Comparison of ENCODE assay signal across 9 cellular contexts in genomic region chr14:23468704-23469126, GRCh38. TPM values are rescaled to one million over a fixed set of nuclear protein-coding genes. Genes with fewer than 3 reads are reported as not detected.
DNase-seq lines count a peak whose midpoint lies in the region; ATAC-seq, FAIRE-seq and TF ChIP-seq lines count a peak whose summit lies in the region.
"Had no signal": no experiment of that assay in that cellular context is flagged by ENCODE, and none has a peak within 500 bp of the region (broad histone marks: within the 10 kb centered on the region; RNA-seq: fewer than 3 reads in every experiment).

No MANE protein-coding gene starts in this region.

- H3K27ac Mint-ChIP-seq in activated T-cell treated with anti-CD3 and anti-CD28 coated beads, Interleukin-2, amount 50 U/mL, for 72 hours: peak overlapping the region; percentile 54
- H3K27ac Mint-ChIP-seq: brain had no signal

- H3K4me1 ChIP-seq in K562 (replicated peaks in 1 of 2; ENCODE audit: control insufficient read depth in 2 of 2, insufficient read depth in 2 of 2, low read length in 2 of 2) (peaks cover 3 to 4% of the 10 kb centered on the region in 2 experiments; a peak in 2 of 5 replicates), HepG2 (ENCODE audit: insufficient read depth, low read length) (peaks cover 14% of the 10 kb centered on the region), upper lobe of left lung (peaks cover 7 to 10% (median 7%) of the 10 kb centered on the region in 4 donors)

- CTCF ChIA-PET in K562 (lab: Yijun Ruan, JAX; ENCODE audit: low intra/inter-chr PET ratio): no interaction called here
- CTCF ChIA-PET in HepG2 (lab: Yijun Ruan, JAX; ENCODE audit: low intra/inter-chr PET ratio, low total read pairs): interaction anchor here (1.0 to 1.6 kb wide), 2 partner anchors 9 to 90 kb away, joined by 4 to 6 read pairs; no protein-coding TSS in a partner anchor

- H2AFZ ChIP-seq in K562 (ENCODE audit: low read depth, low read length) (peak overlapping the region; percentile 97), HepG2 (ENCODE audit: low read length) (peak overlapping the region; percentile 55)

- peaks cover 0 to 19% of the 10 kb centered on the region in 2 donors for H3K36me3 Mint-ChIP-seq in activated T-cell treated with anti-CD3 and anti-CD28 coated beads, Interleukin-2, amount 50 U/mL, for 72 hours (ENCODE audit: insufficient read depth in 2 of 2)

- peaks cover 11% of the 10 kb centered on the region for H3K4me1 Mint-ChIP-seq in activated T-cell treated with anti-CD3 and anti-CD28 coated beads, Interleukin-2, amount 50 U/mL, for 72 hours (ENCODE audit: low read depth)

- H3K27me3 Mint-ChIP-seq in activated T-cell treated with anti-CD3 and anti-CD28 coated beads, Interleukin-2, amount 50 U/mL, for 72 hours (ENCODE audit: low read depth): no peaks in the 10 kb centered on the region

- intact Hi-C loops in K562 (cut with micrococcal nuclease) (no loop called here), HepG2 (cut with micrococcal nuclease; ENCODE audit: unreplicated experiment) (loop anchor here (1.0 kb wide), 3 partner anchors 11 to 182 kb away; partner anchors contain the start of genes HOMEZ and PABPN1)

- H3K9me1 ChIP-seq in K562 (ENCODE audit: control insufficient read depth, insufficient read depth, low read length): no peaks in the 10 kb centered on the region

- TF ChIP-seq RAD21 in K562 (CRISPR knock-in tag; conservative IDR thresholded peaks at IDR 0.05 in 1 of 2, IDR thresholded peaks at IDR 0.05 in 1 of 2): no peak
- no peak for TF ChIP-seq RAD21 in HepG2 (CRISPR knock-in tag; IDR thresholded peaks at IDR 0.05)

- no peaks in the 10 kb centered on the region for H4K20me1 ChIP-seq in K562 (replicated peaks; ENCODE audit: control insufficient read depth, insufficient read depth, low read length)
- H4K20me1 ChIP-seq in HepG2 (ENCODE audit: insufficient read depth, low read length): no peaks in the 10 kb centered on the region

- POLR2A ChIA-PET in K562 (lab: Yijun Ruan, JAX): no interaction called here
- POLR2A ChIA-PET in HepG2 (lab: Yijun Ruan, JAX): interaction anchor here (1.2 kb wide), 2 partner anchors 59 to 87 kb away, joined by 3 to 4 read pairs; partner anchors contain the start of gene THTPA

- no peak for TF ChIP-seq CTCF in K562 (IDR thresholded peaks at IDR 0.05 in 2 of 3, conservative IDR thresholded peaks at IDR 0.05 in 1 of 3; ENCODE audit: insufficient read depth in 2 of 3, low read depth in 1 of 3, low read length in 3 of 3)
- no peak for TF ChIP-seq CTCF in HepG2 (CRISPR knock-in tag; IDR thresholded peaks at IDR 0.05)
- no peak for TF ChIP-seq CTCF in upper lobe of left lung (IDR thresholded peaks at IDR 0.05)

- BruUV-seq in K562 (replicated peaks; lab: Mats Ljungman, UMichigan): no TSS peak
- no TSS peak for BruUV-seq in HepG2 (replicated peaks; lab: Mats Ljungman, UMichigan)

- H3K9me3 ChIP-seq in K562 (replicated peaks; ENCODE audit: control insufficient read depth, insufficient read depth, low read depth, low read length) (peaks cover 9% of the 10 kb centered on the region), HepG2 (ENCODE audit: low read length) (no peaks in the 10 kb centered on the region), upper lobe of left lung (no peaks in the 10 kb centered on the region)

- TF ChIP-seq EP300 in K562 (IDR thresholded peaks at IDR 0.05; ENCODE audit: low read length): no peak
- no peak for TF ChIP-seq EP300 in HepG2 (IDR thresholded peaks at IDR 0.05; ENCODE audit: low read depth in 2 of 2, low read length in 2 of 2)
- no peak for TF ChIP-seq EP300 in HepG2 (CRISPR knock-in tag; IDR thresholded peaks at IDR 0.05; ENCODE audit: borderline replicate concordance)
- TF ChIP-seq EP300 in upper lobe of left lung (IDR thresholded peaks at IDR 0.05): no peak

- H3K79me2 ChIP-seq in K562 (ENCODE audit: control insufficient read depth, insufficient read depth, low read length): peaks cover 18% of the 10 kb centered on the region
- peaks cover 20% of the 10 kb centered on the region for H3K79me2 ChIP-seq in HepG2 (ENCODE audit: insufficient read depth, low read length)

- H3K36me3 ChIP-seq in K562 (ENCODE audit: control insufficient read depth, insufficient read depth, low read length) (peaks cover 30% of the 10 kb centered on the region; the same call in 2 of the 3 replicates), HepG2 (replicated peaks in 1 of 2; ENCODE audit: control insufficient read depth in 1 of 2, insufficient read depth in 2 of 2, low read length in 2 of 2) (peaks cover 7 to 27% of the 10 kb centered on the region in 2 experiments; a peak in 4 of 5 replicates), upper lobe of left lung (peaks cover 11 to 30% (median 25%) of the 10 kb centered on the region in 4 donors)

- H3K4me2 ChIP-seq in K562 (ENCODE audit: insufficient read depth, low read length) (peak overlapping the region; percentile 96; the same call in 1 of the 2 replicates), HepG2 (ENCODE audit: low read depth, low read length) (peak overlapping the region; percentile 82)

- no peak overlapping the region for H3K9ac ChIP-seq in K562 (ENCODE audit: insufficient read depth in 1 of 2, low read depth in 2 of 2, low read length in 2 of 2)
- no peak overlapping the region for H3K9ac ChIP-seq in HepG2 (ENCODE audit: insufficient read depth, low read depth, low read length)

- in situ Hi-C loops in K562 (cut with MboI): no loop called here
- in situ Hi-C loops in HepG2 (cut with HindIII; ENCODE audit: extremely low pct_ligation_motif_present, low pct_unique_long_range_greater_than_20kb): no loop called here

- 90% methylated on average over 13 of the region's 15 CpGs for WGBS in K562 (ENCODE audit: insufficient coverage, low coverage, missing lambda C conversion rate)
- WGBS in HepG2 (ENCODE audit: low lambda C conversion rate): 92% methylated on average over 15 of the region's 15 CpGs
- 81 to 83% methylated on average over 15 of the region's 15 CpGs for WGBS in upper lobe of left lung, 2 donors

- no peaks in the 10 kb centered on the region for H3K27me3 ChIP-seq in K562 (ENCODE audit: control insufficient read depth in 2 of 2, insufficient read depth in 2 of 2, low read length in 2 of 2)
- H3K27me3 ChIP-seq in HepG2 (ENCODE audit: control insufficient read depth in 1 of 2, insufficient read depth in 2 of 2, low read length in 2 of 2): peaks cover 0 to 4% of the 10 kb centered on the region in 2 experiments; a peak in 1 of 5 replicates
- no peaks in the 10 kb centered on the region for H3K27me3 ChIP-seq in upper lobe of left lung

- no peaks in the 10 kb centered on the region for H3K9me3 Mint-ChIP-seq in activated T-cell treated with anti-CD3 and anti-CD28 coated beads, Interleukin-2, amount 50 U/mL, for 72 hours
- H3K9me3 Mint-ChIP-seq: brain had no signal

- ATAC-seq in activated T-cell treated with anti-CD3 and anti-CD28 coated beads, Interleukin-2, amount 50 U/mL, for 72 hours (replicated peaks in 1 of 2): no peak
- ATAC-seq in K562: no peak
- no peak; the same call in 2 of the 3 replicates for ATAC-seq in HepG2
- ATAC-seq in upper lobe of left lung (ENCODE audit: low FRiP score in 2 of 2): peak in 1 of 2 donors; percentile 6
- ATAC-seq in GM21360 (IDR thresholded peaks at IDR 0.05; ENCODE audit: unreplicated experiment): no peak
- ATAC-seq in HG02884 (IDR thresholded peaks at IDR 0.05; ENCODE audit: unreplicated experiment): no peak

- TF ChIP-seq POLR2A in K562 (conservative IDR thresholded peaks at IDR 0.05) (no peak), HepG2 (IDR thresholded peaks at IDR 0.05; ENCODE audit: insufficient read depth in 1 of 2, low read depth in 2 of 2, low read length in 2 of 2) (no peak), upper lobe of left lung (IDR thresholded peaks at IDR 0.05) (no peak)

- H3K27ac ChIP-seq in K562 (ENCODE audit: extremely low read depth, low read depth, low read length): 0 out of 3 replicates have a peak overlapping the region, but pooled peaks have one; percentile 81
- H3K27ac ChIP-seq in HepG2 (ENCODE audit: extremely low read length, insufficient read depth, low read length): peak overlapping the region; percentile 70
- peak overlapping the region; percentile 54 to 85 (median 82) for H3K27ac ChIP-seq in upper lobe of left lung

- DNase-seq in activated T-cell treated with anti-CD3 and anti-CD28 coated beads, Interleukin-2, amount 50 U/mL, for 72 hours: no peak
- no peak for DNase-seq in activated T-cell treated with anti-CD3 and anti-CD28 coated beads, Interleukin-2, amount 50 U/mL, for 48 hours
- DNase-seq in K562 (ENCODE audit: extremely low read depth in 1 of 4, low spot score in 3 of 4) (no peak), HepG2 (ENCODE audit: low spot score) (no peak), upper lobe of left lung (no peak), NCI-H1105 (lab: John Stamatoyannopoulos, UW) (no peak)

- H3K4me3 Mint-ChIP-seq in activated T-cell treated with anti-CD3 and anti-CD28 coated beads, Interleukin-2, amount 50 U/mL, for 72 hours: no peak overlapping the region

- H3K4me3 ChIP-seq in K562 (peak overlapping the region; percentile 89), HepG2 (replicated peaks in 1 of 3; ENCODE audit: insufficient read depth in 1 of 3, low read depth in 2 of 3, low read length in 3 of 3) (peak overlapping the region in 2 of 3 experiments; percentile 90 to 94; a peak in 4 of 6 replicates), upper lobe of left lung (peak overlapping the region in 3 of 4 donors; percentile 75 to 80 (median 78))

- FAIRE-seq in K562 (lab: Jason Lieb, UNC) (no peak), HepG2 (lab: Jason Lieb, UNC) (no peak)

RNA-seq across cellular contexts. Expression of gene NGDN, which starts 0.8 kb away (rescaled TPM):
- total RNA-seq in activated T-cell treated with anti-CD3 and anti-CD28 coated beads, Interleukin-2, amount 50 U/mL, for 72 hours: 10 to 100 TPM; 71.0 to 77.6 TPM
- 93.2 and 127 TPM in 2 replicates for total RNA-seq in K562 (2011; cell fraction: chromatin; rRNA removed; ENCODE audit: low replicate concordance)
- 59.3 and 59.7 TPM in 2 replicates for total RNA-seq in K562 (2011; cell fraction: nucleolus; rRNA removed)
- 71.3 and 86.8 TPM in 2 replicates for total RNA-seq in K562 (2011; cell fraction: nucleoplasm; rRNA removed)
- 55.1 and 65.3 TPM in 2 replicates for total RNA-seq in K562 (2014; rRNA removed)
- total RNA-seq in K562 (2014; rRNA removed; fragmentation: Illumina TruSeq; extraction: Trizol): 85.2 and 95.2 TPM in 2 replicates
- 73.1 and 74.9 TPM in 2 replicates for total RNA-seq in K562 (2015; rRNA removed; fragmentation: Illumina TruSeq; extraction: Trizol)
- 41.6 and 42.9 TPM in 2 replicates for total RNA-seq in K562 (2021)
- polyA plus RNA-seq in K562 (2011; rRNA removed): 62.2 and 82.6 TPM in 2 replicates
- 21.4 and 31.5 TPM in 2 replicates for polyA plus RNA-seq in K562 (2011; cell fraction: cytosol; rRNA removed)
- polyA plus RNA-seq in K562 (2011; cell fraction: nucleus; rRNA removed): 51.2 and 90.7 TPM in 2 replicates
- polyA plus RNA-seq in K562 (2012): 30.7 and 63.7 TPM in 2 replicates
- polyA plus RNA-seq in K562 (2014; fragmentation: Illumina TruSeq; extraction: Trizol): 71.9 and 74.0 TPM in 2 replicates
- polyA plus RNA-seq in K562 (2014; fragmentation: Nextera tagmentation; extraction: Ambion mirVana): 100 to 1,000 TPM; 165 to 195 TPM
- 73.5 and 82.4 TPM in 2 replicates for polyA plus RNA-seq in K562 (2014; rRNA removed)
- polyA minus RNA-seq in K562 (2011; rRNA and poly(A)+ RNA removed): 59.7 and 68.6 TPM in 2 replicates
- polyA minus RNA-seq in K562 (2011; cell fraction: cytosol; rRNA and poly(A)+ RNA removed): 23.7 and 25.8 TPM in 2 replicates
- 26.7 and 45.9 TPM in 2 replicates for polyA minus RNA-seq in K562 (2011; cell fraction: nucleus; rRNA and poly(A)+ RNA removed)
- total RNA-seq in HepG2 (2016; rRNA removed; fragmentation: Illumina TruSeq; extraction: Trizol): 216 and 241 TPM in 2 replicates
- 81.7 and 93.0 TPM in 2 replicates for total RNA-seq in HepG2 (2016; cell fraction: cytosol; rRNA removed; fragmentation: Illumina TruSeq; extraction: Trizol; ENCODE audit: low read depth)
- 225 and 237 TPM in 2 replicates for total RNA-seq in HepG2 (2016; cell fraction: insoluble cytoplasmic fraction; rRNA removed; fragmentation: Illumina TruSeq; extraction: Trizol)
- 66.4 and 83.1 TPM in 2 replicates for total RNA-seq in HepG2 (2016; cell fraction: membrane; rRNA removed; fragmentation: Illumina TruSeq; extraction: Trizol)
- total RNA-seq in HepG2 (2016; cell fraction: nucleus; rRNA removed; fragmentation: Illumina TruSeq; extraction: Trizol): 177 and 204 TPM in 2 replicates
- polyA plus RNA-seq in HepG2 (2011; rRNA removed): 131 and 154 TPM in 2 replicates
- polyA plus RNA-seq in HepG2 (2011; cell fraction: cytosol; rRNA removed): 82.4 and 111 TPM in 2 replicates
- 104 and 123 TPM in 2 replicates for polyA plus RNA-seq in HepG2 (2011; cell fraction: nucleus; rRNA removed)
- 117 and 133 TPM in 2 replicates for polyA plus RNA-seq in HepG2 (2012)
- polyA plus RNA-seq in HepG2 (2016; cell fraction: cytosol; fragmentation: Illumina TruSeq; extraction: Trizol; ENCODE audit: low read depth): 21.2 and 22.9 TPM in 2 replicates
- 196 and 227 TPM in 2 replicates for polyA plus RNA-seq in HepG2 (2016; cell fraction: insoluble cytoplasmic fraction; fragmentation: Illumina TruSeq; extraction: Trizol; ENCODE audit: low read depth)
- polyA plus RNA-seq in HepG2 (2016; cell fraction: membrane; fragmentation: Illumina TruSeq; extraction: Trizol; ENCODE audit: low read depth): 27.9 and 28.0 TPM in 2 replicates
- polyA plus RNA-seq in HepG2 (2016; cell fraction: nucleus; fragmentation: Illumina TruSeq; extraction: Trizol; ENCODE audit: insufficient read depth, low read depth): 212 and 217 TPM in 2 replicates
- polyA minus RNA-seq in HepG2 (2011; rRNA and poly(A)+ RNA removed; ENCODE audit: low replicate concordance): 23.6 and 38.1 TPM in 2 replicates
- polyA minus RNA-seq in HepG2 (2011; cell fraction: cytosol; rRNA and poly(A)+ RNA removed): 48.0 and 49.4 TPM in 2 replicates
- 243 and 292 TPM in 2 replicates for polyA minus RNA-seq in HepG2 (2011; cell fraction: nucleus; rRNA and poly(A)+ RNA removed)
- total RNA-seq in upper lobe of left lung: 10 to 100 TPM; 25.4 to 42.6 (median 35.5) TPM

RNA-seq across cellular contexts. Expression of gene MYH7, which starts 33.3 kb away (rescaled TPM):
- total RNA-seq in activated T-cell treated with anti-CD3 and anti-CD28 coated beads, Interleukin-2, amount 50 U/mL, for 72 hours: under 1 TPM; 0.05 to 0.56 TPM
- not detected in 2 replicates for total RNA-seq in K562 (2011; cell fraction: chromatin; rRNA removed; ENCODE audit: low replicate concordance)
- not detected in 2 replicates for total RNA-seq in K562 (2011; cell fraction: nucleolus; rRNA removed)
- total RNA-seq in K562 (2011; cell fraction: nucleoplasm; rRNA removed): not detected in 2 replicates
- total RNA-seq in K562 (2014; rRNA removed): not detected in 2 replicates
- total RNA-seq in K562 (2014; rRNA removed; fragmentation: Illumina TruSeq; extraction: Trizol): not detected in 2 replicates
- total RNA-seq in K562 (2015; rRNA removed; fragmentation: Illumina TruSeq; extraction: Trizol): not detected in 2 replicates
- total RNA-seq in K562 (2021): not detected in 2 replicates
- not detected in 2 replicates for polyA plus RNA-seq in K562 (2011; rRNA removed)
- not detected in 2 replicates for polyA plus RNA-seq in K562 (2011; cell fraction: cytosol; rRNA removed)
- polyA plus RNA-seq in K562 (2011; cell fraction: nucleus; rRNA removed): not detected in 2 replicates
- not detected in 2 replicates for polyA plus RNA-seq in K562 (2012)
- not detected in 2 replicates for polyA plus RNA-seq in K562 (2014; fragmentation: Illumina TruSeq; extraction: Trizol)
- polyA plus RNA-seq in K562 (2014; fragmentation: Nextera tagmentation; extraction: Ambion mirVana): not detected
- not detected in 2 replicates for polyA plus RNA-seq in K562 (2014; rRNA removed)
- polyA minus RNA-seq in K562 (2011; rRNA and poly(A)+ RNA removed): not detected in 2 replicates
- not detected in 2 replicates for polyA minus RNA-seq in K562 (2011; cell fraction: cytosol; rRNA and poly(A)+ RNA removed)
- polyA minus RNA-seq in K562 (2011; cell fraction: nucleus; rRNA and poly(A)+ RNA removed): not detected in 2 replicates
- 0.04 TPM in 1 of 2 replicates, not detected in the other for total RNA-seq in HepG2 (2016; rRNA removed; fragmentation: Illumina TruSeq; extraction: Trizol)
- total RNA-seq in HepG2 (2016; cell fraction: cytosol; rRNA removed; fragmentation: Illumina TruSeq; extraction: Trizol; ENCODE audit: low read depth): not detected in 2 replicates
- not detected in 2 replicates for total RNA-seq in HepG2 (2016; cell fraction: insoluble cytoplasmic fraction; rRNA removed; fragmentation: Illumina TruSeq; extraction: Trizol)
- not detected in 2 replicates for total RNA-seq in HepG2 (2016; cell fraction: membrane; rRNA removed; fragmentation: Illumina TruSeq; extraction: Trizol)
- 0.06 TPM in 1 of 2 replicates, not detected in the other for total RNA-seq in HepG2 (2016; cell fraction: nucleus; rRNA removed; fragmentation: Illumina TruSeq; extraction: Trizol)
- 0.01 and 0.04 TPM in 2 replicates for polyA plus RNA-seq in HepG2 (2011; rRNA removed)
- 0.01 TPM in 2 replicates for polyA plus RNA-seq in HepG2 (2011; cell fraction: cytosol; rRNA removed)
- polyA plus RNA-seq in HepG2 (2011; cell fraction: nucleus; rRNA removed): 0.02 and 0.08 TPM in 2 replicates
- polyA plus RNA-seq in HepG2 (2012): 0.05 and 0.07 TPM in 2 replicates
- not detected in 2 replicates for polyA plus RNA-seq in HepG2 (2016; cell fraction: cytosol; fragmentation: Illumina TruSeq; extraction: Trizol; ENCODE audit: low read depth)
- polyA plus RNA-seq in HepG2 (2016; cell fraction: insoluble cytoplasmic fraction; fragmentation: Illumina TruSeq; extraction: Trizol; ENCODE audit: low read depth): 0.04 and 0.05 TPM in 2 replicates
- polyA plus RNA-seq in HepG2 (2016; cell fraction: membrane; fragmentation: Illumina TruSeq; extraction: Trizol; ENCODE audit: low read depth): not detected in 2 replicates
- polyA plus RNA-seq in HepG2 (2016; cell fraction: nucleus; fragmentation: Illumina TruSeq; extraction: Trizol; ENCODE audit: insufficient read depth, low read depth): not detected in 2 replicates
- polyA minus RNA-seq in HepG2 (2011; rRNA and poly(A)+ RNA removed; ENCODE audit: low replicate concordance): 0.28 TPM in 1 of 2 replicates, not detected in the other
- 0.10 TPM in 1 of 2 replicates, not detected in the other for polyA minus RNA-seq in HepG2 (2011; cell fraction: cytosol; rRNA and poly(A)+ RNA removed)
- polyA minus RNA-seq in HepG2 (2011; cell fraction: nucleus; rRNA and poly(A)+ RNA removed): not detected in 2 replicates
- total RNA-seq in upper lobe of left lung: not detected
